ENCODE assay signal across 31 cellular contexts in genomic region chr18:28652654-28653053, GRCh38.
"Had no signal": no experiment of that assay in that cellular context is flagged by ENCODE, and none has a peak within 500 bp of the region (broad histone marks: within the 10 kb centered on the region; RNA-seq: fewer than 3 reads in every experiment).

No MANE protein-coding gene starts in this region.

- H3K27ac ChIP-seq: adrenal gland, body of pancreas, brain microvascular endothelial cell, breast epithelium, VCaP had no signal

- H3K27me3 ChIP-seq: adrenal gland, body of pancreas, brain microvascular endothelial cell, breast epithelium had no signal

- H3K4me1 ChIP-seq: adrenal gland, body of pancreas, breast epithelium had no signal

- H3K36me3 ChIP-seq: adrenal gland, brain microvascular endothelial cell, breast epithelium had no signal

- H3K9me3 ChIP-seq: adrenal gland, body of pancreas, breast epithelium had no signal

- DNase-seq: activated B cell treated with CpG ODN at 0.5 μM for 24 hours; activated CD4-positive, alpha-beta memory T cell treated with anti-CD3 and anti-CD28 coated beads for 36 hours; activated CD4-positive, alpha-beta T cell treated with anti-CD3 and anti-CD28 coated beads for 4 hours; activated CD4-positive, alpha-beta T cell treated with anti-CD3 and anti-CD28 coated beads, Interleukin-2, amount 10 ng/mL, durations not matched to agents 24 days and 14 days; activated CD4-positive, alpha-beta T cell treated with anti-CD3 and anti-CD28 coated beads, Interleukin-2, amount 50 U/mL, for 1 hour; activated CD4-positive, alpha-beta T cell treated with anti-CD3 and anti-CD28 coated beads, Interleukin-2, amount 50 U/mL, for 4 hours; activated CD4-positive, CD25-positive, alpha-beta regulatory T cell treated with anti-CD3 and anti-CD28 coated beads, Interleukin-2, amount 50 U/mL, for 72 hours; activated CD8-positive, alpha-beta memory T cell treated with anti-CD3 and anti-CD28 coated beads, Interleukin-2, amount 50 U/mL, for 4 hours; activated CD8-positive, alpha-beta T cell treated with anti-CD3 and anti-CD28 coated beads for 36 hours; activated effector memory CD4-positive, alpha-beta T cell treated with anti-CD3 and anti-CD28 coated beads, Interleukin-2, amount 50 U/mL, for 16 hours; activated gamma-delta T cell treated with Interleukin-2 at 50 U/mL for 16 hours; activated naive CD4-positive, alpha-beta T cell; activated naive CD4-positive, alpha-beta T cell treated with anti-CD3 and anti-CD28 coated beads for 36 hours; activated naive CD4-positive, alpha-beta T cell treated with anti-CD3 and anti-CD28 coated beads, Interleukin-2, amount 50 U/mL, for 16 hours; activated naive CD8-positive, alpha-beta T cell treated with anti-CD3 and anti-CD28 coated beads for 36 hours; activated T-cell treated with anti-CD3 and anti-CD28 coated beads for 4 hours; activated T-cell treated with anti-CD3 and anti-CD28 coated beads, Interleukin-2, amount 50 U/mL, for 1 hour; activated T-cell treated with anti-CD3 and anti-CD28 coated beads, Interleukin-2, amount 50 U/mL, for 4 hours; activated T-cell treated with anti-CD3 and anti-CD28 coated beads, Interleukin-2, amount 50 U/mL, for 72 hours; adrenal gland; amniotic stem cell; aorta; body of pancreas; brain microvascular endothelial cell; central memory CD4-positive, alpha-beta T cell; T-helper 2 cell; T-helper 9 cell had no signal

- ATAC-seq: activated CD8-positive, alpha-beta T cell treated with anti-CD3 and anti-CD28 coated beads for 36 hours; activated naive CD4-positive, alpha-beta T cell treated with anti-CD3 and anti-CD28 coated beads, Interleukin-2, amount 50 U/mL, for 72 hours; activated T-cell treated with anti-CD3 and anti-CD28 coated beads, Interleukin-2, amount 50 U/mL, for 4 hours; activated T-cell treated with anti-CD3 and anti-CD28 coated beads, Interleukin-2, amount 50 U/mL, for 72 hours; activated T-helper 17 cell treated with anti-CD3 and anti-CD28 coated beads, Interleukin-2, amount 50 U/mL, for 72 hours; body of pancreas had no signal

- H3K4me3 ChIP-seq: adrenal gland, body of pancreas, breast epithelium had no signal
